Comparison of ENCODE assay signal across 30 cellular contexts in the genomic region with DNA sequence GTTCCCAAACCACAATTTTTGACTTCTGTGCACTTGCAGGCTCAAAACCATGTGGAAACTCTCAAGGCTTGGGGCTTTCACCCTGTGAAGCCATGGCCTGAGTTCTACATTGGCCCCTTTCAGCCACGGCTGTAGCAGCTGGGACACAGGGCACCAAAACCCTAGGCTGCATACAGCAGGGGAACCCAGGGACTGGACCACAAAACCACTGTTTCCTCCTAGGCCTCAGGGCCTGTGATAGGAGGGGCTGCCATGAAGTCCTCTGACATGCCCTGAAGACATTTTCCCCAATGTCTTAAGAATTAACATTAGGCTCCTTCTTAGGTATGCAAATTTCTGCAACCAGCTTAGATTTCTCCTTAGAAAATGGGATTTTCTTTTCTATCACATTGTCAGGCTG.
"Had no signal": no experiment of that assay in that cellular context is flagged by ENCODE, and none has a peak within 500 bp of the region (broad histone marks: within the 10 kb centered on the region; RNA-seq: fewer than 3 reads in every experiment).

No MANE protein-coding gene starts in this region.

- DNase-seq: activated B cell treated with CpG ODN at 0.5 μM for 24 hours; activated CD4-positive, alpha-beta memory T cell treated with anti-CD3 and anti-CD28 coated beads for 36 hours; activated CD4-positive, alpha-beta T cell treated with anti-CD3 and anti-CD28 coated beads for 4 hours; activated CD4-positive, alpha-beta T cell treated with anti-CD3 and anti-CD28 coated beads, Interleukin-2, amount 50 U/mL, for 1 hour; activated CD4-positive, CD25-positive, alpha-beta regulatory T cell treated with anti-CD3 and anti-CD28 coated beads, Interleukin-2, amount 50 U/mL, for 72 hours; activated CD8-positive, alpha-beta memory T cell treated with anti-CD3 and anti-CD28 coated beads, Interleukin-2, amount 50 U/mL, for 4 hours; activated effector memory CD4-positive, alpha-beta T cell treated with anti-CD3 and anti-CD28 coated beads, Interleukin-2, amount 50 U/mL, for 16 hours; activated naive CD4-positive, alpha-beta T cell; activated naive CD4-positive, alpha-beta T cell treated with anti-CD3 and anti-CD28 coated beads, Interleukin-2, amount 50 U/mL, for 16 hours; activated naive CD8-positive, alpha-beta T cell treated with anti-CD3 and anti-CD28 coated beads for 36 hours; activated T-cell treated with anti-CD3 and anti-CD28 coated beads, Interleukin-2, amount 50 U/mL, for 72 hours; amniotic stem cell; aorta; brain microvascular endothelial cell; central memory CD4-positive, alpha-beta T cell; Kasumi-1; KG1; NCI-H1105; NCI-H1417 treated with DMSO at 0.1 percent for 48 hours; NCI-H187 treated with DMSO at 0.1 percent for 48 hours; NCI-H2081; NCI-H2171 treated with DMSO at 0.1 percent for 48 hours; NCI-H2227 treated with DMSO at 0.1 percent for 48 hours; NCI-H446; NCI-H510A treated with DMSO at 0.1 percent for 48 hours; NCI-H526 treated with DMSO at 0.1 percent for 48 hours; NCI-H774; PC-9; Right ventricle myocardium superior; T1000 had no signal
